Comparison of ENCODE assay signal across 1 cellular context in the genomic region with DNA sequence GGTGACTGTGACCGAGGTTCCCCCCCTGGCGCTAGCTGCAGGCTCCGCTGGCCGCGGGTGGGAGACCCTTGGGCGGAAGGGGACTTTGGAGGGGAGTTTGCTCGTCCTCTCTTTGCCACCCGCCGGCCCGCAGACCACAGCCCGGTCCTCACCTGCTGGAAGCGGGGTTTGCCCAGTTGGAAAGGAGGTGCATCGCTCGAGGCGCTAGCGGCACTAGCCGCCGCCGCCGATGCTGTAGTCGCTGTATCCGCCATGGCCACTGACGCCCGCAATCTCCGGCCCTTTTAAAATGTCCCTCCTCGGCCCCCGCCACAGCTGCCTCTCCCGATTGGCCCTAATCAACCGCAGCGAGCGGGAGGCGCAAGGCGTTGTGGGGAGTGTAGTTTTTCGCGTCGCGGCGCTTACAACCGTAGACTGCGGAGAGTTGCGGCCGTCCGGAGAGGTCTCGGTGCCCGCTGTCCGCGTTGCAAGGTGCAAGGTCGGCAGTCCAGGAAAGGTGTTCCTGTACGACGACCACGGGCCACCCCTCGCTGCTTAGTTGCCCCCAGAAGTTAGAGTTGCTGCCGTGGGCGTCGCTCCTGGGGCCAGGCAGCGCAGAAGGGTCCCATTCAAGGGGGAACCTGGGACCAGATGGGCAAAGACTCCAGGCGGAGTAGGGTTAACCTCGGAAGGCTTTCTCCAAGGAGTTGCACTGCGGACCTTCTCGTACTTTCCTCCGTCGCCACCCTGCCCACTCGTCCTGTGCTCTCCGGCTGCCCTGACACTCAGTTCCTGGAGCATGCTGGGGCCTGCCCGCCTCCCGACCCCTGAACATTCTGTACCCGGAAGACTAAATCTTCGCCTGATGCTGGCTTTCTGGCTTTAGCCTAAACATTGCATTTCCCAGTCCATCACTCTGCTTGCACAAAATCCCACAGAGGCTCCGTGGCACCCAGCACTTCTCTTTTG.
A peak's percentile ranks its signal among the peaks of the same experiment; 100 is the strongest.
TF ChIP-seq lines count a peak whose summit lies in the region.

Gene SFXN5, minus strand, starts transcription at position 261 of the 948 bp plus-strand sequence. Its CDS starts 7 bp downstream, at position 254.

TF ChIP-seq in K562, 482 proteins besides CTCF, POLR2A, EP300 and RAD21 (continued from another document and continues in another):
- TF ChIP-seq ARID3A (IDR thresholded peaks at IDR 0.05; ENCODE audit: borderline replicate concordance, low read depth, low read length) = no peak
- TF ChIP-seq IRF2 (CRISPR knock-in tag; IDR thresholded peaks at IDR 0.05) = no peak
- TF ChIP-seq ZNF518B (CRISPR knock-in tag; IDR thresholded peaks at IDR 0.05) = no peak
- no peak for TF ChIP-seq NFIX (CRISPR knock-in tag; IDR thresholded peaks at IDR 0.05; ENCODE audit: low read depth)
- no peak for TF ChIP-seq ILK (tag; IDR thresholded peaks at IDR 0.05; ENCODE audit: borderline replicate concordance, low read depth)
- TF ChIP-seq NFYB (IDR thresholded peaks at IDR 0.05; ENCODE audit: extremely low read depth, insufficient read length) = no peak
- no peak for TF ChIP-seq IRF1 (CRISPR knock-in tag; IDR thresholded peaks at IDR 0.05; ENCODE audit: borderline replicate concordance)
- TF ChIP-seq SMAD3 (CRISPR knock-in tag; conservative IDR thresholded peaks at IDR 0.05) = no peak
- TF ChIP-seq CC2D1A (IDR thresholded peaks at IDR 0.05) = 0 out of 2 replicates have a peak, but pooled peaks have one; percentile 13
- TF ChIP-seq FOXA1 (IDR thresholded peaks at IDR 0.05; ENCODE audit: borderline replicate concordance) = no peak
- no peak for TF ChIP-seq IFI16 (CRISPR knock-in tag; IDR thresholded peaks at IDR 0.05)
- peak; percentile 37; the same call in 1 of the 2 replicates for TF ChIP-seq TAF15 (IDR thresholded peaks at IDR 0.05; ENCODE audit: low read depth, low read length)
- no peak for TF ChIP-seq IRF9 (tag; IDR thresholded peaks at IDR 0.05)
- TF ChIP-seq PRPF4 (IDR thresholded peaks at IDR 0.05; ENCODE audit: insufficient read depth, low read depth, low read length, poor library complexity, severe bottlenecking) = no peak
- TF ChIP-seq ARID2 (IDR thresholded peaks at IDR 0.05) = no peak
- TF ChIP-seq HSF4 (CRISPR knock-in tag; IDR thresholded peaks at IDR 0.05; ENCODE audit: borderline replicate concordance) = no peak
- no peak for TF ChIP-seq PCBP2 (IDR thresholded peaks at IDR 0.05; ENCODE audit: low read depth, low read length, poor library complexity, severe bottlenecking)
- TF ChIP-seq RNF2 (IDR thresholded peaks at IDR 0.05) = peak; percentile 25; the same call in 1 of the 2 replicates
- TF ChIP-seq TRIM28 (IDR thresholded peaks at IDR 0.05) = peak; percentile 67; the same call in 1 of the 2 replicates
- no peak for TF ChIP-seq ZNF551 (CRISPR knock-in tag; IDR thresholded peaks at IDR 0.05)
- TF ChIP-seq FOXJ3 (CRISPR knock-in tag; IDR thresholded peaks at IDR 0.05) = no peak
- TF ChIP-seq PPARD (CRISPR knock-in tag; IDR thresholded peaks at IDR 0.05) = no peak
- no peak for TF ChIP-seq ATF3 (IDR thresholded peaks at IDR 0.05)
- 0 out of 2 replicates have a peak, but pooled peaks have one; percentile 28 for TF ChIP-seq ATF3 (CRISPR knock-in tag; conservative IDR thresholded peaks at IDR 0.05)
- no peak for TF ChIP-seq CHD7 (IDR thresholded peaks at IDR 0.05; ENCODE audit: low read depth, low read length)
- TF ChIP-seq ZZZ3 (IDR thresholded peaks at IDR 0.05) = no peak
- TF ChIP-seq C11orf30 (IDR thresholded peaks at IDR 0.05; ENCODE audit: low read depth) = peak; percentile 62; the same call in 1 of the 2 replicates
- no peak for TF ChIP-seq ZNF217 (CRISPR knock-in tag; IDR thresholded peaks at IDR 0.05)
- no peak for TF ChIP-seq ADNP (tag; IDR thresholded peaks at IDR 0.05)
- 0 out of 2 replicates have a peak, but pooled peaks have one; percentile 26 for TF ChIP-seq GATAD2A (IDR thresholded peaks at IDR 0.05)
- TF ChIP-seq NUFIP1 (IDR thresholded peaks at IDR 0.05; ENCODE audit: partially characterized antibody) = no peak
- no peak for TF ChIP-seq MCM5 (IDR thresholded peaks at IDR 0.05; ENCODE audit: low read depth)
- TF ChIP-seq ZNF274 (IDR thresholded peaks at IDR 0.05; ENCODE audit: borderline replicate concordance, low read depth, low read length) = no peak
- peak; percentile 96 for TF ChIP-seq HCFC1 (IDR thresholded peaks at IDR 0.05; ENCODE audit: low read depth, low read length)
- no peak for TF ChIP-seq ZEB2 (IDR thresholded peaks at IDR 0.05)
- no peak for TF ChIP-seq ZNF444 (CRISPR knock-in tag; IDR thresholded peaks at IDR 0.05)
- no peak; the same call in 1 of the 2 replicates for TF ChIP-seq ZNF561 (CRISPR knock-in tag; conservative IDR thresholded peaks at IDR 0.05)
